In the genomic region with DNA sequence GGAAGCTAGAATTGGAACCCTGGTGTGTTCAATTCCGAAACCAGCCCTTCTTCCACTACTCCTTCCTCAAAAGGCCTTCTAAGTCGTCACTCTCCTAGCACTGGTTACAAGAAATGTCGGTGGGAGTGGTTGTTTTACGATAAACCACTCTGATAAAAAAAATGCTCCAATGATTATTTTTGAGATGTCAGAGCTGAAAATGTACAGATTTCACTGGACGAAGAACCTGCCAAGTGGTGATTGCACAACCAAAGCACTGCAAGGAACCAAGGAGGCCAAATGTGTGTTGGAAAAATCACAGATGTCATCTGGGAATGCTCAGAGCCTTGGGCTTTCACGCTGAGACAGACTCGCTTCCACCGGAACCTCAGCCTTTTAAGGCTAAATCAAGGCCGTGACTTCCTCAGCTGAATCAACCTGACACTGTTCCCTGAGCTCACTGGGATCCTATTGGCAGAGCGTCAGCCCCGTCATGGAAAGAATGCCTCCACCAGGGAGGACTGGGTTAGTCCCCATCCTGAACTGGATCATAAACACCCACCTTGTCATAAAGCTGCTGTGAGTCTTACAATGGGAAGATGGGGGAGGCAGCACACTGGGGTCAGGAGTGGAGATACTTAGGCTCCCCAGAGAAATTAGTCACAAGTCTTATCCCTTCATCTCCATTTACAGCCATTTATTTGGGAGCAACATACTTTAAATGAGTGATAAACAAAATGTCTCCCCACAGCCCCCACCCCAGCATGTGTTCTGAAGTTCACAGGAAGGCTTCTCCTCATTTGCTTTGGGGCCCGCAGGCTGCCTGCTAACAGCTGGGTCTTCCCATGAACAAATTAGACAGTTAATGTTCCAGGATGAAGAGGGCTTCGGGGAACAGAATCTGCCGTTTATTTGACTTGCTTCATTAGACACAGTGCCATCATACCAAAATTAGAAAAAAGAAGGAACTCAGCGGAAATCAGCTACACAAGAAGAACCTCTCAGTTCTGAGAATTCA, we compare ENCODE assay signal across 10 cellular contexts.
DNase-seq lines count a peak whose midpoint lies in the region; ATAC-seq, FAIRE-seq and TF ChIP-seq lines count a peak whose summit lies in the region.
"Had no signal": no experiment of that assay in that cellular context is flagged by ENCODE, and none has a peak within 500 bp of the region (broad histone marks: within the 10 kb centered on the region; RNA-seq: fewer than 3 reads in every experiment).

No MANE protein-coding gene starts in this region.

- H3K36me3 ChIP-seq in kidney (ENCODE audit: control insufficient read depth in 1 of 2, insufficient read depth in 2 of 2, low read length in 2 of 2) (no peaks in the 10 kb centered on the region), skeletal muscle tissue (ENCODE audit: control insufficient read depth in 3 of 3, insufficient read depth in 3 of 3, low read length in 3 of 3) (no peaks in the 10 kb centered on the region)

- no peak for ATAC-seq in HG03520 (IDR thresholded peaks at IDR 0.05; ENCODE audit: unreplicated experiment)

- TF ChIP-seq CTCF in kidney (IDR thresholded peaks at IDR 0.05; ENCODE audit: borderline replicate concordance, extremely low read depth, insufficient read depth), result no peak

- H3K4me3 ChIP-seq in kidney (ENCODE audit: low read length in 2 of 2) (no peak overlapping the region), skeletal muscle tissue (ENCODE audit: low read length in 3 of 3) (no peak overlapping the region)

- peak overlapping the region; percentile 45 to 63 for H3K27ac ChIP-seq in kidney (ENCODE audit: low read depth in 2 of 2, low read length in 2 of 2)
- peak overlapping the region; percentile 85 for H3K27ac ChIP-seq in skeletal muscle tissue (ENCODE audit: low read depth, low read length)

- H3K27me3 ChIP-seq in skeletal muscle tissue (ENCODE audit: control insufficient read depth in 3 of 3, insufficient read depth in 3 of 3, low read length in 3 of 3), result no peaks in the 10 kb centered on the region

- no peaks in the 10 kb centered on the region for H3K9me3 ChIP-seq in kidney (ENCODE audit: control insufficient read depth in 1 of 2, low read length in 2 of 2)
- no peaks in the 10 kb centered on the region for H3K9me3 ChIP-seq in skeletal muscle tissue (ENCODE audit: control insufficient read depth in 3 of 3, low read length in 3 of 3)

- DNase-seq in ELR (ENCODE audit: low read depth), result peak; percentile 23
- peak; percentile 66 for DNase-seq in brain pericyte (ENCODE audit: low read depth, low spot score)
- DNase-seq in kidney, result peak; percentile 94
- DNase-seq in middle frontal gyrus (ENCODE audit: extremely low spot score, low spot score), result no peak
- no peak for DNase-seq in germinal center (ENCODE audit: low spot score)
- no peak for DNase-seq in islet precursor cell
- DNase-seq: activated CD4-positive, alpha-beta memory T cell treated with anti-CD3 and anti-CD28 coated beads, Interleukin-2, amount 10 ng/mL, durations not matched to agents 7 days and 5 days; NK-92 treated with Interleukin-12 subunit alpha and Interleukin-12 subunit beta, amount 100 ng/mL, for 24 hours had no signal

- H3K4me1 ChIP-seq in kidney (ENCODE audit: control insufficient read depth in 1 of 2, insufficient read depth in 1 of 2, low read depth in 1 of 2, low read length in 2 of 2), result no peaks in the 10 kb centered on the region
- peaks cover 8 to 16% (median 9%) of the 10 kb centered on the region in 3 donors for H3K4me1 ChIP-seq in skeletal muscle tissue (ENCODE audit: control insufficient read depth in 3 of 3, insufficient read depth in 3 of 3, low read length in 3 of 3)

- FAIRE-seq in kidney (lab: Jason Lieb, UNC), result no peak

- intact Hi-C loops in kidney (cut with DNase I), result no loop called here

- H3K9ac ChIP-seq in kidney (ENCODE audit: low read length in 2 of 2) (no peak overlapping the region), skeletal muscle tissue (ENCODE audit: low read depth in 1 of 3, low read length in 3 of 3) (peak overlapping the region in 1 of 3 donors; percentile 24)

Comparison
In these comparisons a context has a peak if more than half of its experiments do, and no peak if none do; other contexts are left out.
1. DNase-seq: peak in ELR (single experiment), brain pericyte (single experiment) and kidney (single experiment); none in middle frontal gyrus (single experiment), germinal center (single experiment) and islet precursor cell (single experiment).